14 cellular contexts compared by ENCODE assay signal in the genomic region with DNA sequence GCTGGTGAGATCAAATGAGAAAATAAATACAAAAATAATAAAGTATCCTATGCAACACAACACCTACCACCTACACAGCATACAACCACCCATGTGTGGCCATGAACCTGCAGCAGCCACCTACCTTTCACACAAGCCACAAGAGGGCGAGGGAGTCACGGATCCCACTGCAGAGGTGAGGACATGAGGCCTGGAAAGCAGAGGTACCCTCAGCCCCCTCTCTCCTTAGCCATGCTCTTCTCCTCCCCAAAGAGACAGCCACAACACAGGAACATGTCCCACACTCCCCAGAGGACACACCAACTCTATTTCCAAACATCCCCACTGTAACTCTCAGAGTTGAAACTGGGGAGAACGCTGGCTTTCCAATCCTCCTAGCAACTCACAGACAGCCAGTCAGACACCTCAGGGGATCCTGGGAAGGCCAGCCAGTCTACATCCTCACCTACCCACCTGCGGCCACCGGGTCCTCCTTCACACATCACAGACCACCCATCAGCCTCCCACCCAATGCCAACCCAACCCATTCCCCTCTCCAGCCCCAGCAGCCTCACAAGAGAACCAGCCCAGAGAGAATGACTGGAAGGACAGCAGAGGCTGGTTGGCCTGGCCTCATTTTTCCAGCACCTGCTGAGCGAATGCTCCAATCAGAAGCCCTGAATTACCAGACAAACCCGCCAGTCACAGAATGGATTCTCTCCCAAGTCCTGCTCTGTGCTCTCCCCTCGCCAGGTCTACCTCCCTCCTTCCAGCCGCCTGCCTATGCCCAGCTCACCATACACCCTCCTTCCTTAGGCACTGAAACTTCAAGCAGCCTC. TPM values are rescaled to one million over a fixed set of nuclear protein-coding genes. Genes with fewer than 3 reads are reported as not detected.
DNase-seq lines count a peak whose midpoint lies in the region; TF ChIP-seq lines count a peak whose summit lies in the region.
"Had no signal": no experiment of that assay in that cellular context is flagged by ENCODE, and none has a peak within 500 bp of the region (broad histone marks: within the 10 kb centered on the region; RNA-seq: fewer than 3 reads in every experiment).

No MANE protein-coding gene starts in this region.

- intact Hi-C loops in tibial artery (cut with DNase I; ENCODE audit: low total_unique reads): no loop called here
- intact Hi-C loops in activated CD4-positive, alpha-beta memory T cell treated with anti-CD3 and anti-CD28 coated beads for 36 hours (cut with micrococcal nuclease): no loop called here

- no peaks in the 10 kb centered on the region for H3K79me2 ChIP-seq in DOHH2 (ENCODE audit: control insufficient read depth, low read length)

- CTCF ChIA-PET in HEK293 (lab: Yijun Ruan, JAX): no interaction called here
- CTCF ChIA-PET in activated CD4-positive, alpha-beta memory T cell treated with anti-CD3 and anti-CD28 coated beads for 36 hours (lab: Charles Lee): no interaction called here

- DNase-seq in astrocyte of the spinal cord (ENCODE audit: low read depth, low spot score) (no peak), tibial artery (no peak), DMS79 (lab: John Stamatoyannopoulos, UW) (no peak), NCI-H1092 (lab: John Stamatoyannopoulos, UW) (no peak)
- DNase-seq in activated CD4-positive, alpha-beta memory T cell treated with anti-CD3 and anti-CD28 coated beads for 36 hours: no peak
- DNase-seq: activated CD4-positive, alpha-beta T cell treated with anti-CD3 and anti-CD28 coated beads for 4 hours; amniotic stem cell; MG63; midbrain; stimulated activated CD4-positive, alpha-beta T cell treated with anti-CD3 and anti-CD28 coated beads, Interleukin-12 subunit alpha, Interleukin-12 subunit beta, amount 100 ng/mL, for 4 hours; stimulated activated naive CD4-positive, alpha-beta T cell treated with Interleukin-2 at 50 U/mL for 16 hours had no signal

- H3K4me3 Mint-ChIP-seq in activated CD4-positive, alpha-beta memory T cell treated with anti-CD3 and anti-CD28 coated beads for 36 hours: no peak overlapping the region

- WGBS in liver: 94% methylated on average over 9 of the region's 9 CpGs

- H3K4me2 ChIP-seq in DOHH2 (ENCODE audit: low read length): no peak overlapping the region

- H3K36me3 ChIP-seq in DOHH2 (ENCODE audit: control insufficient read depth, low read length): no peaks in the 10 kb centered on the region
- no peaks in the 10 kb centered on the region; a peak in 1 of 3 replicates for H3K36me3 ChIP-seq in HEK293 (ENCODE audit: control insufficient read depth in 2 of 2, insufficient read depth in 1 of 2, low read length in 2 of 2)
- no peaks in the 10 kb centered on the region for H3K36me3 ChIP-seq in liver (ENCODE audit: control insufficient read depth in 4 of 4, insufficient read depth in 3 of 4, low read depth in 1 of 4, low read length in 3 of 4)
- H3K36me3 ChIP-seq in tibial artery: no peaks in the 10 kb centered on the region

- no peaks in the 10 kb centered on the region for H3K4me1 Mint-ChIP-seq in activated CD4-positive, alpha-beta memory T cell treated with anti-CD3 and anti-CD28 coated beads for 36 hours (ENCODE audit: low read depth)

- H3K9ac ChIP-seq in liver (ENCODE audit: low read depth in 1 of 2, low read length in 2 of 2): no peak overlapping the region

- H3K27me3 Mint-ChIP-seq in activated CD4-positive, alpha-beta memory T cell treated with anti-CD3 and anti-CD28 coated beads for 36 hours: peaks cover 9% of the 10 kb centered on the region

- H3K4me3 ChIP-seq in DOHH2 (ENCODE audit: low read length) (no peak overlapping the region), HEK293 (ENCODE audit: low read depth, low read length) (no peak overlapping the region), astrocyte of the spinal cord (ENCODE audit: low read depth, low read length) (no peak overlapping the region), liver (ENCODE audit: low read depth in 1 of 3, low read length in 3 of 3) (no peak overlapping the region), tibial artery (no peak overlapping the region)
- H3K4me3 ChIP-seq: MG63 had no signal

- TF ChIP-seq CTCF in DOHH2 (IDR thresholded peaks at IDR 0.05; ENCODE audit: low read depth, low read length, poor library complexity, severe bottlenecking): peak; percentile 44
- peak; percentile 60 for TF ChIP-seq CTCF in HEK293 (tag by site-specific recombination; IDR thresholded peaks at IDR 0.05)
- peak; percentile 19 for TF ChIP-seq CTCF in astrocyte of the spinal cord (IDR thresholded peaks at IDR 0.05; ENCODE audit: low read depth, low read length)
- TF ChIP-seq CTCF in liver (IDR thresholded peaks at IDR 0.05; ENCODE audit: low read depth, low read length, missing input control): peak; percentile 11
- TF ChIP-seq CTCF in tibial artery (IDR thresholded peaks at IDR 0.05): no peak

- H3K27ac Mint-ChIP-seq in activated CD4-positive, alpha-beta memory T cell treated with anti-CD3 and anti-CD28 coated beads for 36 hours: no peak overlapping the region

- H3K9me3 Mint-ChIP-seq in activated CD4-positive, alpha-beta memory T cell treated with anti-CD3 and anti-CD28 coated beads for 36 hours: no peaks in the 10 kb centered on the region

- in situ Hi-C loops in astrocyte of the spinal cord (cut with HindIII; ENCODE audit: low sequenced_read_pairs): no loop called here

- H3K9me3 ChIP-seq in DOHH2 (ENCODE audit: control insufficient read depth, insufficient read depth, low read length) (no peaks in the 10 kb centered on the region), HEK293 (ENCODE audit: control insufficient read depth, insufficient read depth, low read depth, low read length) (no peaks in the 10 kb centered on the region), liver (ENCODE audit: control insufficient read depth in 4 of 4, low read length in 3 of 4) (no peaks in the 10 kb centered on the region), tibial artery (no peaks in the 10 kb centered on the region)
- H3K9me3 ChIP-seq: MG63 had no signal

- no peaks in the 10 kb centered on the region for H3K9me2 ChIP-seq in DOHH2 (replicated peaks; ENCODE audit: control insufficient read depth, low read length)

- H3K4me1 ChIP-seq in DOHH2 (ENCODE audit: control insufficient read depth, low read length) (no peaks in the 10 kb centered on the region), HEK293 (ENCODE audit: control insufficient read depth, insufficient read depth, low read length) (peaks cover 4% of the 10 kb centered on the region; the same call in 1 of the 2 replicates), liver (ENCODE audit: control insufficient read depth in 4 of 4, insufficient read depth in 4 of 4, low read length in 3 of 4) (peaks cover 3 to 27% (median 19%) of the 10 kb centered on the region in 4 donors), tibial artery (peaks cover 0 to 57% (median 27%) of the 10 kb centered on the region in 4 donors)

- H3K36me3 Mint-ChIP-seq in activated CD4-positive, alpha-beta memory T cell treated with anti-CD3 and anti-CD28 coated beads for 36 hours: no peaks in the 10 kb centered on the region

- no peak overlapping the region for H3K27ac ChIP-seq in DOHH2 (ENCODE audit: low read depth, low read length)
- peak overlapping the region; percentile 5; the same call in 1 of the 2 replicates for H3K27ac ChIP-seq in HEK293 (ENCODE audit: extremely low read depth, low read depth, low read length)
- H3K27ac ChIP-seq in liver (ENCODE audit: low read depth in 1 of 2, low read length in 2 of 2): no peak overlapping the region
- no peak overlapping the region for H3K27ac ChIP-seq in tibial artery

- H3K27me3 ChIP-seq in DOHH2 (ENCODE audit: control insufficient read depth, low read length) (no peaks in the 10 kb centered on the region), liver (ENCODE audit: control insufficient read depth in 4 of 4, insufficient read depth in 4 of 4, low read length in 3 of 4) (no peaks in the 10 kb centered on the region), tibial artery (no peaks in the 10 kb centered on the region)
- H3K27me3 ChIP-seq: MG63 had no signal

- no peaks in the 10 kb centered on the region for H3F3A ChIP-seq in DOHH2 (ENCODE audit: control insufficient read depth, insufficient read depth)

- POLR2A ChIA-PET in HEK293 (lab: Yijun Ruan, JAX): no interaction called here
- POLR2A ChIA-PET in activated CD4-positive, alpha-beta memory T cell treated with anti-CD3 and anti-CD28 coated beads for 36 hours (lab: Charles Lee): no interaction called here

- H4K20me1 ChIP-seq in DOHH2 (ENCODE audit: control insufficient read depth, insufficient read depth, low read depth, low read length): no peaks in the 10 kb centered on the region; the same call in 1 of the 2 replicates

- TF ChIP-seq RAD21 in liver (IDR thresholded peaks at IDR 0.05): peak; percentile 51 to 63

TF ChIP-seq in liver, 16 proteins besides CTCF, POLR2A, EP300 and RAD21 (continues in another document):
- TF ChIP-seq FOXA2 (IDR thresholded peaks at IDR 0.05) (no peak), RXRA (IDR thresholded peaks at IDR 0.05) (no peak), GABPA (IDR thresholded peaks at IDR 0.05 in 1 of 2, conservative IDR thresholded peaks at IDR 0.05 in 1 of 2) (no peak), TAF1 (conservative IDR thresholded peaks at IDR 0.05) (no peak), HNF4G (IDR thresholded peaks at IDR 0.05) (no peak), YY1 (IDR thresholded peaks at IDR 0.05) (no peak), ATF3 (IDR thresholded peaks at IDR 0.05) (no peak), EGR1 (IDR thresholded peaks at IDR 0.05; ENCODE audit: low read depth in 2 of 2) (no peak), FOXA1 (IDR thresholded peaks at IDR 0.05) (no peak)

RNA-seq across cellular contexts. Expression of gene DLG5, which starts 18.4 kb away (rescaled TPM):
- total RNA-seq in liver: 1 to 10 TPM; 5.4 to 7.1 TPM
- polyA plus RNA-seq in liver: 1 to 10 TPM; 1.2 to 3.7 TPM
- 1 to 10 TPM; 2.6 to 2.9 TPM for total RNA-seq in activated CD4-positive, alpha-beta memory T cell treated with anti-CD3 and anti-CD28 coated beads for 36 hours

Comparison
In these comparisons a context has a peak if more than half of its experiments do, and no peak if none do; other contexts are left out.
1. CTCF ChIP-seq: peak in DOHH2 (single experiment), HEK293 (single experiment), astrocyte of the spinal cord (single experiment) and liver (single experiment); none in tibial artery (0 of 2).